ENCODE assay signal across 10 cellular contexts in genomic region chr5:122701640-122702523, GRCh38.
DNase-seq lines count a peak whose midpoint lies in the region; ATAC-seq and TF ChIP-seq lines count a peak whose summit lies in the region.
"Had no signal": no experiment of that assay in that cellular context is flagged by ENCODE, and none has a peak within 500 bp of the region (broad histone marks: within the 10 kb centered on the region; RNA-seq: fewer than 3 reads in every experiment).

No MANE protein-coding gene starts in this region.

- H3K27me3 ChIP-seq in mesenchymal stem cell (ENCODE audit: control insufficient read depth in 1 of 2, insufficient read depth in 1 of 2, low read length in 2 of 2) (no peaks in the 10 kb centered on the region), osteoblast (ENCODE audit: insufficient read depth, low read length) (no peaks in the 10 kb centered on the region)

- H3K4ac ChIP-seq in mesenchymal stem cell (ENCODE audit: low read depth in 1 of 2, low read length in 2 of 2) = no peak overlapping the region

- H3K4me3 ChIP-seq in mesenchymal stem cell (ENCODE audit: insufficient read depth in 1 of 2, low read depth in 1 of 2, low read length in 2 of 2) = no peak overlapping the region
- no peak overlapping the region for H3K4me3 ChIP-seq in osteoblast (ENCODE audit: insufficient read depth, low read length)

- TF ChIP-seq CTCF in osteoblast (IDR thresholded peaks at IDR 0.05; ENCODE audit: extremely low read depth, low read depth, low read length) = no peak

- no peaks in the 10 kb centered on the region for H3K9me3 ChIP-seq in mesenchymal stem cell (ENCODE audit: control insufficient read depth, low read length)
- no peaks in the 10 kb centered on the region for H3K9me3 ChIP-seq in osteoblast (ENCODE audit: low read depth, low read length)

- H2AFZ ChIP-seq in mesenchymal stem cell (ENCODE audit: low read depth, low read length) (no peak overlapping the region), osteoblast (ENCODE audit: low read length) (no peak overlapping the region)

- no peak overlapping the region for H2BK12ac ChIP-seq in mesenchymal stem cell (ENCODE audit: low read length in 2 of 2)

- no peak for DNase-seq in mesenchymal stem cell
- no peak for DNase-seq in osteoblast (ENCODE audit: insufficient read length, low spot score, missing footprints)
- no peak for DNase-seq in activated gamma-delta T cell treated with Interleukin-2 at 50 U/mL for 16 hours
- no peak for DNase-seq in HT-29 (ENCODE audit: low spot score)
- no peak for DNase-seq in retina
- DNase-seq: NCI-H1092 treated with DMSO at 0.1 percent for 48 hours, WERI-Rb-1 had no signal

- H3K4me1 ChIP-seq in mesenchymal stem cell (ENCODE audit: control insufficient read depth, insufficient read depth, low read depth, low read length) (no peaks in the 10 kb centered on the region), osteoblast (ENCODE audit: insufficient read depth, low read length) (peaks cover 6% of the 10 kb centered on the region)

- H2BK120ac ChIP-seq in mesenchymal stem cell (ENCODE audit: low read depth, low read length) = no peak overlapping the region

- H4K91ac ChIP-seq in mesenchymal stem cell (ENCODE audit: low read length) = no peak overlapping the region

- 92% methylated on average over 6 of the region's 8 CpGs for WGBS in mesenchymal stem cell

- no peak overlapping the region for H3K23ac ChIP-seq in mesenchymal stem cell (ENCODE audit: low read length in 2 of 2)

- H3K14ac ChIP-seq in mesenchymal stem cell (ENCODE audit: low read length in 2 of 2) = no peak overlapping the region

- H4K20me1 ChIP-seq in osteoblast (ENCODE audit: insufficient read depth, low read length) = no peaks in the 10 kb centered on the region

- no peak overlapping the region for H3K9ac ChIP-seq in mesenchymal stem cell (ENCODE audit: low read length)

- H2AK5ac ChIP-seq in mesenchymal stem cell (ENCODE audit: low read length, severe bottlenecking) = no peak overlapping the region

- peak; percentile 97 for ATAC-seq in GM18858 (IDR thresholded peaks at IDR 0.05; ENCODE audit: unreplicated experiment)
- ATAC-seq in GM21381 (IDR thresholded peaks at IDR 0.05; ENCODE audit: unreplicated experiment) = peak; percentile 97
- peak; percentile 97 for ATAC-seq in HG03196 (IDR thresholded peaks at IDR 0.05; ENCODE audit: unreplicated experiment)

- H3K36me3 ChIP-seq in mesenchymal stem cell (ENCODE audit: control insufficient read depth in 1 of 2, insufficient read depth in 2 of 2, low read depth in 1 of 2, low read length in 2 of 2) = no peaks in the 10 kb centered on the region
- H3K36me3 ChIP-seq in osteoblast (ENCODE audit: insufficient read depth, low read length) = no peaks in the 10 kb centered on the region
- H3K36me3 ChIP-seq: WERI-Rb-1 had no signal

- H3K4me2 ChIP-seq in mesenchymal stem cell (ENCODE audit: low read length, poor library complexity, severe bottlenecking) = no peak overlapping the region
- H3K4me2 ChIP-seq in osteoblast (ENCODE audit: insufficient read depth, low read length) = no peak overlapping the region

- H2BK5ac ChIP-seq in mesenchymal stem cell (ENCODE audit: low read depth, low read length, poor library complexity, severe bottlenecking) = no peak overlapping the region

- no peak overlapping the region for H3K18ac ChIP-seq in mesenchymal stem cell (ENCODE audit: low read depth in 1 of 2, low read length in 2 of 2)

- H3K27ac ChIP-seq in mesenchymal stem cell (ENCODE audit: low read length, poor library complexity, severe bottlenecking) (no peak overlapping the region), osteoblast (ENCODE audit: low read depth, low read length) (no peak overlapping the region)
- H3K27ac ChIP-seq: WERI-Rb-1 had no signal

- no peaks in the 10 kb centered on the region for H3K79me2 ChIP-seq in osteoblast (ENCODE audit: insufficient read depth, low read length)

- peak overlapping the region; percentile 81 for H4K8ac ChIP-seq in mesenchymal stem cell (ENCODE audit: low read length)

- H2BK15ac ChIP-seq in mesenchymal stem cell (ENCODE audit: low read depth, poor library complexity, severe bottlenecking) = no peak overlapping the region

- no peaks in the 10 kb centered on the region for H3K79me1 ChIP-seq in mesenchymal stem cell (replicated peaks; ENCODE audit: low read length, poor library complexity, severe bottlenecking)
